1 cellular context compared by ENCODE assay signal in genomic region chr2:63588385-63589147, GRCh38.
TF ChIP-seq lines count a peak whose summit lies in the region.

TSS of gene MDH1 (plus strand) at chr2:63588963. CDS start at chr2:63589044, 81 bp downstream.
TSS of gene WDPCP (minus strand) at chr2:63588477. CDS start at chr2:63588271, 206 bp downstream.

TF ChIP-seq in HepG2, 621 proteins besides CTCF, POLR2A, EP300 and RAD21 (continued from another document and continues in another):
- TF ChIP-seq ZNF496 (CRISPR knock-in tag; IDR thresholded peaks at IDR 0.05; ENCODE audit: insufficient replicate concordance) (no peak), CCAR2 (optimal IDR thresholded peaks at IDR 0.05; ENCODE audit: low read depth, low read length) (no peak), NRL (CRISPR knock-in tag; IDR thresholded peaks at IDR 0.05; ENCODE audit: borderline replicate concordance) (peak; percentile 6; the same call in 1 of the 2 replicates), STAG1 (CRISPR knock-in tag; IDR thresholded peaks at IDR 0.05) (0 out of 2 replicates have a peak, but pooled peaks have one; percentile 14), MAFG (CRISPR knock-in tag; IDR thresholded peaks at IDR 0.05) (no peak), NPAS2 (CRISPR knock-in tag; IDR thresholded peaks at IDR 0.05; ENCODE audit: borderline replicate concordance) (no peak), ZNF451 (CRISPR knock-in tag; IDR thresholded peaks at IDR 0.05) (peak; percentile 37; the same call in 1 of the 2 replicates), ASH2L (IDR thresholded peaks at IDR 0.05; ENCODE audit: insufficient read length, low read depth, low read length) (peak; percentile 99), CSRNP2 (CRISPR knock-in tag; conservative IDR thresholded peaks at IDR 0.05; ENCODE audit: low read depth) (no peak), PHF20 (CRISPR knock-in tag; IDR thresholded peaks at IDR 0.05) (peak; percentile 92), NFE2L1 (CRISPR knock-in tag; IDR thresholded peaks at IDR 0.05; ENCODE audit: borderline replicate concordance) (no peak), ZNF234 (CRISPR knock-in tag; conservative IDR thresholded peaks at IDR 0.05) (0 out of 2 replicates have a peak, but pooled peaks have one; percentile 52), ZNF784 (CRISPR knock-in tag; IDR thresholded peaks at IDR 0.05; ENCODE audit: borderline replicate concordance) (peak; percentile 90; the same call in 1 of the 2 replicates), CREBL2 (CRISPR knock-in tag; IDR thresholded peaks at IDR 0.05; ENCODE audit: borderline replicate concordance) (no peak), ZSCAN12 (CRISPR knock-in tag; IDR thresholded peaks at IDR 0.05) (no peak), TBP (CRISPR knock-in tag; IDR thresholded peaks at IDR 0.05) (0 out of 2 replicates have a peak, but pooled peaks have one; percentile 86), ZNF484 (CRISPR knock-in tag; IDR thresholded peaks at IDR 0.05; ENCODE audit: borderline replicate concordance, low read depth) (no peak), ZNF710 (CRISPR knock-in tag; IDR thresholded peaks at IDR 0.05; ENCODE audit: borderline replicate concordance) (peak; percentile 25; the same call in 1 of the 2 replicates), ZNF619 (CRISPR knock-in tag; IDR thresholded peaks at IDR 0.05) (peak; percentile 84; the same call in 1 of the 2 replicates), IRF2 (CRISPR knock-in tag; IDR thresholded peaks at IDR 0.05) (peak; percentile 95), ZBED4 (CRISPR knock-in tag; IDR thresholded peaks at IDR 0.05; ENCODE audit: borderline replicate concordance) (peak; percentile 46; the same call in 1 of the 2 replicates), MXD1 (CRISPR knock-in tag; IDR thresholded peaks at IDR 0.05) (no peak; the same call in 1 of the 2 replicates), ZFAT (CRISPR knock-in tag; conservative IDR thresholded peaks at IDR 0.05) (no peak), MBD4 (IDR thresholded peaks at IDR 0.05; ENCODE audit: borderline replicate concordance, low read length) (no peak), ATF6 (CRISPR knock-in tag; conservative IDR thresholded peaks at IDR 0.05) (peak; percentile 93; the same call in 1 of the 2 replicates), ARHGAP35 (CRISPR knock-in tag; IDR thresholded peaks at IDR 0.05; ENCODE audit: borderline replicate concordance) (no peak; the same call in 1 of the 2 replicates), ZNF747 (CRISPR knock-in tag; IDR thresholded peaks at IDR 0.05; ENCODE audit: borderline replicate concordance) (no peak), AKNA (CRISPR knock-in tag; IDR thresholded peaks at IDR 0.05; ENCODE audit: borderline replicate concordance) (no peak), DDIT3 (CRISPR knock-in tag; IDR thresholded peaks at IDR 0.05) (no peak), ZNF678 (CRISPR knock-in tag; IDR thresholded peaks at IDR 0.05) (no peak), ZBTB8A (CRISPR knock-in tag; IDR thresholded peaks at IDR 0.05; ENCODE audit: borderline replicate concordance, low read depth) (no peak)
